17 cellular contexts compared by ENCODE assay signal in genomic region chr6:167140589-167141474, GRCh38. TPM values are rescaled to one million over a fixed set of nuclear protein-coding genes. Genes with fewer than 3 reads are reported as not detected.
DNase-seq lines count a peak whose midpoint lies in the region; ATAC-seq and TF ChIP-seq lines count a peak whose summit lies in the region.
"Had no signal": no experiment of that assay in that cellular context is flagged by ENCODE, and none has a peak within 500 bp of the region (broad histone marks: within the 10 kb centered on the region; RNA-seq: fewer than 3 reads in every experiment).

No MANE protein-coding gene starts in this region.

- POLR2A ChIA-PET in activated CD4-positive, alpha-beta T cell treated with anti-CD3 and anti-CD28 coated beads for 36 hours (lab: Charles Lee) = no interaction called here

- peaks cover 8% of the 10 kb centered on the region for H3K27me3 Mint-ChIP-seq in stimulated activated naive CD8-positive, alpha-beta T cell treated with anti-CD3 and anti-CD28 coated beads, Interleukin-15, Interleukin-2, amounts not matched to agents 100 ng/mL and 50 ng/mL, for 24 hours
- peaks cover 52% of the 10 kb centered on the region for H3K27me3 Mint-ChIP-seq in stimulated activated naive CD8-positive, alpha-beta T cell treated with anti-CD3 and anti-CD28 coated beads, Interleukin-15, amount 100 ng/mL, for 72 hours
- H3K27me3 Mint-ChIP-seq in glutamatergic neuron (ENCODE audit: unreplicated experiment) = peaks cover 4% of the 10 kb centered on the region
- no peaks in the 10 kb centered on the region for H3K27me3 Mint-ChIP-seq in activated CD4-positive, alpha-beta T cell treated with anti-CD3 and anti-CD28 coated beads for 36 hours

- intact Hi-C loops in activated CD4-positive, alpha-beta T cell treated with anti-CD3 and anti-CD28 coated beads for 36 hours (cut with DNase I, micrococcal nuclease) = loop anchor here in 1 of 2 experiments (5.0 kb wide), 2 partner anchors 94 to 189 kb away; no protein-coding TSS in a partner anchor

- no peak for ATAC-seq in stimulated activated naive CD8-positive, alpha-beta T cell treated with anti-CD3 and anti-CD28 coated beads, Interleukin-15, amount 100 ng/mL, for 72 hours
- ATAC-seq in activated CD4-positive, alpha-beta T cell treated with anti-CD3 and anti-CD28 coated beads for 36 hours = no peak
- ATAC-seq: left cardiac atrium had no signal

- peaks cover 16% of the 10 kb centered on the region for H3K4me1 Mint-ChIP-seq in stimulated activated naive CD8-positive, alpha-beta T cell treated with anti-CD3 and anti-CD28 coated beads, Interleukin-15, Interleukin-2, amounts not matched to agents 100 ng/mL and 50 ng/mL, for 24 hours (ENCODE audit: low read depth)
- H3K4me1 Mint-ChIP-seq in stimulated activated naive CD8-positive, alpha-beta T cell treated with anti-CD3 and anti-CD28 coated beads, Interleukin-15, amount 100 ng/mL, for 72 hours = peaks cover 21% of the 10 kb centered on the region
- H3K4me1 Mint-ChIP-seq in glutamatergic neuron (ENCODE audit: low read depth, unreplicated experiment) = peaks cover 14% of the 10 kb centered on the region
- H3K4me1 Mint-ChIP-seq in activated CD4-positive, alpha-beta T cell treated with anti-CD3 and anti-CD28 coated beads for 36 hours = peaks cover 23% of the 10 kb centered on the region

- TF ChIP-seq CTCF in glutamatergic neuron (IDR thresholded peaks at IDR 0.05; ENCODE audit: partially characterized antibody, unreplicated experiment) = no peak

- H3K4me3 Mint-ChIP-seq in stimulated activated naive CD8-positive, alpha-beta T cell treated with anti-CD3 and anti-CD28 coated beads, Interleukin-15, Interleukin-2, amounts not matched to agents 100 ng/mL and 50 ng/mL, for 24 hours = no peak overlapping the region
- no peak overlapping the region for H3K4me3 Mint-ChIP-seq in stimulated activated naive CD8-positive, alpha-beta T cell treated with anti-CD3 and anti-CD28 coated beads, Interleukin-15, amount 100 ng/mL, for 72 hours
- no peak overlapping the region for H3K4me3 Mint-ChIP-seq in glutamatergic neuron (ENCODE audit: unreplicated experiment)
- no peak overlapping the region for H3K4me3 Mint-ChIP-seq in activated CD4-positive, alpha-beta T cell treated with anti-CD3 and anti-CD28 coated beads for 36 hours
- H3K4me3 Mint-ChIP-seq: activated CD4-positive, alpha-beta T cell treated with anti-CD3 and anti-CD28 coated beads, Interleukin-2, amount 10 ng/mL, durations not matched to agents 24 days and 14 days had no signal

- peak overlapping the region; percentile 0 for H3K27ac Mint-ChIP-seq in stimulated activated naive CD8-positive, alpha-beta T cell treated with anti-CD3 and anti-CD28 coated beads, Interleukin-15, Interleukin-2, amounts not matched to agents 100 ng/mL and 50 ng/mL, for 24 hours
- H3K27ac Mint-ChIP-seq in stimulated activated naive CD8-positive, alpha-beta T cell treated with anti-CD3 and anti-CD28 coated beads, Interleukin-15, amount 100 ng/mL, for 72 hours = no peak overlapping the region
- peak overlapping the region; percentile 28 for H3K27ac Mint-ChIP-seq in glutamatergic neuron (ENCODE audit: unreplicated experiment)
- H3K27ac Mint-ChIP-seq in activated CD4-positive, alpha-beta T cell treated with anti-CD3 and anti-CD28 coated beads for 36 hours = no peak overlapping the region
- H3K27ac Mint-ChIP-seq: activated CD4-positive, alpha-beta T cell treated with anti-CD3 and anti-CD28 coated beads, Interleukin-2, amount 10 ng/mL, durations not matched to agents 24 days and 14 days had no signal

- CTCF ChIA-PET in activated CD4-positive, alpha-beta T cell treated with anti-CD3 and anti-CD28 coated beads for 36 hours (lab: Charles Lee) = interaction anchor here (0.6 to 5.4 kb wide), 10 partner anchors 10 to 758 kb away, joined by 3 to 38 read pairs (median 4); no protein-coding TSS in a partner anchor

- no peaks in the 10 kb centered on the region for H3K36me3 Mint-ChIP-seq in stimulated activated naive CD8-positive, alpha-beta T cell treated with anti-CD3 and anti-CD28 coated beads, Interleukin-15, Interleukin-2, amounts not matched to agents 100 ng/mL and 50 ng/mL, for 24 hours (ENCODE audit: low read depth)
- peaks cover 11% of the 10 kb centered on the region for H3K36me3 Mint-ChIP-seq in glutamatergic neuron (ENCODE audit: unreplicated experiment)
- no peaks in the 10 kb centered on the region for H3K36me3 Mint-ChIP-seq in activated CD4-positive, alpha-beta T cell treated with anti-CD3 and anti-CD28 coated beads for 36 hours (ENCODE audit: low read depth)

- no peak for DNase-seq in stimulated activated naive CD8-positive, alpha-beta T cell treated with anti-CD3 and anti-CD28 coated beads, Interleukin-15, amount 100 ng/mL, for 72 hours
- DNase-seq in NAMALWA (ENCODE audit: low spot score) = peak; percentile 26
- no peak for DNase-seq in glutamatergic neuron
- DNase-seq in activated naive CD4-positive, alpha-beta T cell (lab: John Stamatoyannopoulos, UW) = no peak
- DNase-seq in NK-92 treated with Interleukin-12 subunit alpha and Interleukin-12 subunit beta, amount 100 ng/mL, for 24 hours (lab: John Stamatoyannopoulos, UW) = no peak
- no peak for DNase-seq in NCI-H446 (lab: John Stamatoyannopoulos, UW)
- no peak for DNase-seq in activated CD4-positive, alpha-beta T cell treated with anti-CD3 and anti-CD28 coated beads for 36 hours
- DNase-seq: activated CD4-positive, alpha-beta T cell treated with anti-CD3 and anti-CD28 coated beads, Interleukin-2, amount 10 ng/mL, durations not matched to agents 24 days and 14 days; cortex of kidney; DMS79; left cardiac atrium; occipital lobe; SHP77 treated with DMSO at 0.1 percent for 48 hours had no signal

- H3K9me3 Mint-ChIP-seq in stimulated activated naive CD8-positive, alpha-beta T cell treated with anti-CD3 and anti-CD28 coated beads, Interleukin-15, Interleukin-2, amounts not matched to agents 100 ng/mL and 50 ng/mL, for 24 hours = no peaks in the 10 kb centered on the region
- no peaks in the 10 kb centered on the region for H3K9me3 Mint-ChIP-seq in stimulated activated naive CD8-positive, alpha-beta T cell treated with anti-CD3 and anti-CD28 coated beads, Interleukin-15, amount 100 ng/mL, for 72 hours
- H3K9me3 Mint-ChIP-seq in glutamatergic neuron (ENCODE audit: unreplicated experiment) = peaks cover 8% of the 10 kb centered on the region
- H3K9me3 Mint-ChIP-seq in activated CD4-positive, alpha-beta T cell treated with anti-CD3 and anti-CD28 coated beads for 36 hours (ENCODE audit: low read depth) = no peaks in the 10 kb centered on the region
- H3K9me3 Mint-ChIP-seq: activated CD4-positive, alpha-beta T cell treated with anti-CD3 and anti-CD28 coated beads, Interleukin-2, amount 10 ng/mL, durations not matched to agents 24 days and 14 days had no signal

RNA-seq across cellular contexts. Expression of gene GPR31, which starts 16.9 kb away (rescaled TPM):
- not detected for total RNA-seq in glutamatergic neuron (ENCODE audit: unreplicated experiment)
- not detected for total RNA-seq in activated CD4-positive, alpha-beta T cell treated with anti-CD3 and anti-CD28 coated beads for 36 hours
- total RNA-seq: A673; activated CD4-positive, alpha-beta T cell treated with anti-CD3 and anti-CD28 coated beads, Interleukin-2, amount 10 ng/mL, durations not matched to agents 24 days and 14 days; frontal cortex; left cardiac atrium; occipital lobe; suprapubic skin had no signal

RNA-seq across cellular contexts. Expression of gene CCR6, which starts 17.9 kb away (rescaled TPM):
- total RNA-seq in glutamatergic neuron (ENCODE audit: unreplicated experiment) = not detected
- total RNA-seq in activated CD4-positive, alpha-beta T cell treated with anti-CD3 and anti-CD28 coated beads for 36 hours = 1 to 10 TPM; 3.4 to 4.0 TPM
- total RNA-seq: A673; activated CD4-positive, alpha-beta T cell treated with anti-CD3 and anti-CD28 coated beads, Interleukin-2, amount 10 ng/mL, durations not matched to agents 24 days and 14 days; frontal cortex; left cardiac atrium; occipital lobe had no signal

Comparison
In these comparisons a context has a peak if more than half of its experiments do, and no peak if none do; other contexts are left out.
1. H3K27ac Mint-ChIP-seq: peak in stimulated activated naive CD8-positive, alpha-beta T cell treated with anti-CD3 and anti-CD28 coated beads, Interleukin-15, Interleukin-2, amounts not matched to agents 100 ng/mL and 50 ng/mL, for 24 hours (single experiment) and glutamatergic neuron (single experiment); none in stimulated activated naive CD8-positive, alpha-beta T cell treated with anti-CD3 and anti-CD28 coated beads, Interleukin-15, amount 100 ng/mL, for 72 hours (0 of 2) and activated CD4-positive, alpha-beta T cell treated with anti-CD3 and anti-CD28 coated beads for 36 hours (single experiment).